In the genomic region with DNA sequence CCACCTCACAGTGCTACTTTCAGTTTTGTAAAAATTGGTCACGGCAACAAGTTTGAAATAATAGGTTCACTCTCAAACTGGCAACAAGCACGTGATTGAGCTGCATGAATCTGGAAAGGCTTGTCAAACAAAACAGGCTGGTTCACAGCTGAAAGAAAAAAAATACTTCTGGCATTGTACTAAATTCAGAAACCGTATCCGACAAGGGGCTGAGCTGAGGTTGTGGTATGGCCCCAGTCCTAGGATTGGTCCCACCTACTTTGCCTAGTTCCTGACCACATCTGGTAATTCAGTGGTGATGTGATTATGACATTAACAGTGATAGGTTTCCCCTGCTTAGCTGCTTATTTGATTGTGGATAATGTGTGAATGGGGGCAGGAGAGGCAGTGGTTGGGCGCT, we compare ENCODE assay signal across 14 cellular contexts.
DNase-seq lines count a peak whose midpoint lies in the region; ATAC-seq and TF ChIP-seq lines count a peak whose summit lies in the region.
"Had no signal": no experiment of that assay in that cellular context is flagged by ENCODE, and none has a peak within 500 bp of the region (broad histone marks: within the 10 kb centered on the region; RNA-seq: fewer than 3 reads in every experiment).

No MANE protein-coding gene starts in this region.

- 43 to 62% methylated on average over 5 of the region's 5 CpGs for WGBS in esophagus, 2 donors

- no peaks in the 10 kb centered on the region for H3K27me3 Mint-ChIP-seq in type B pancreatic cell

- H3K4me2 ChIP-seq in BLaER1 treated with 17β-estradiol and CSF1 and Interleukin-3, amounts not matched to agents 10 nM and 100 nM: peak overlapping the region; percentile 2 to 68 (median 57); a peak in 20 of 22 replicates
- H3K4me2 ChIP-seq: GM23338 had no signal

- no peak for TF ChIP-seq CTCF in type B pancreatic cell (conservative IDR thresholded peaks at IDR 0.05)

- H3K27ac Mint-ChIP-seq in type B pancreatic cell: no peak overlapping the region
- H3K27ac Mint-ChIP-seq: activated naive CD4-positive, alpha-beta T cell treated with anti-CD3 and anti-CD28 coated beads, Interleukin-2, amount 50 U/mL, for 72 hours; GM23338 had no signal

- intact Hi-C loops in posterior cingulate gyrus (cut with DNase I): no loop called here

- peaks cover 0 to 3% (median 0%) of the 10 kb centered on the region in 11 experiments; a peak in 1 of 22 replicates for H3K9me3 ChIP-seq in BLaER1 treated with 17β-estradiol and CSF1 and Interleukin-3, amounts not matched to agents 10 nM and 100 nM (replicated peaks in 1 of 11)
- no peaks in the 10 kb centered on the region for H3K9me3 ChIP-seq in esophagus (ENCODE audit: control insufficient read depth in 2 of 2, insufficient read depth in 1 of 2, low read depth in 1 of 2, low read length in 1 of 2)

- no peak overlapping the region for H3K27ac ChIP-seq in BLaER1 treated with 17β-estradiol and CSF1 and Interleukin-3, amounts not matched to agents 10 nM and 100 nM
- peak overlapping the region; percentile 34 to 67 for H3K27ac ChIP-seq in esophagus (ENCODE audit: low read depth in 2 of 2, low read length in 1 of 2)

- H3K36me3 Mint-ChIP-seq in type B pancreatic cell: no peaks in the 10 kb centered on the region
- H3K36me3 Mint-ChIP-seq: activated naive CD4-positive, alpha-beta T cell treated with anti-CD3 and anti-CD28 coated beads, Interleukin-2, amount 50 U/mL, for 72 hours had no signal

- H3K9me3 Mint-ChIP-seq in type B pancreatic cell: no peaks in the 10 kb centered on the region
- H3K9me3 Mint-ChIP-seq: activated naive CD4-positive, alpha-beta T cell treated with anti-CD3 and anti-CD28 coated beads, Interleukin-2, amount 50 U/mL, for 72 hours; GM23338 had no signal

- H3K4me1 ChIP-seq in BLaER1 treated with 17β-estradiol and CSF1 and Interleukin-3, amounts not matched to agents 10 nM and 100 nM: peaks cover 14 to 64% (median 53%) of the 10 kb centered on the region in 10 experiments; a peak in 19 of 20 replicates
- no peaks in the 10 kb centered on the region for H3K4me1 ChIP-seq in esophagus (ENCODE audit: control insufficient read depth in 2 of 2, insufficient read depth in 2 of 2, low read length in 1 of 2)

- H3K4me1 Mint-ChIP-seq in type B pancreatic cell (ENCODE audit: unreplicated experiment): peaks cover 22% of the 10 kb centered on the region

- DNase-seq in NCI-H2107 (lab: John Stamatoyannopoulos, UW) (peak; percentile 15), myocyte (ENCODE audit: low read depth) (peak; percentile 86), COR-L47 (lab: John Stamatoyannopoulos, UW) (no peak), type B pancreatic cell (ENCODE audit: extremely low spot score, unreplicated experiment) (no peak), posterior cingulate gyrus (no peak)
- DNase-seq: C1 segment of cervical spinal cord; cerebellar nuclear complex; stimulated activated CD4-positive, alpha-beta T cell treated with anti-CD3 and anti-CD28 coated beads, Interleukin-12 subunit alpha, Interleukin-12 subunit beta, amount 100 ng/mL, for 4 hours; T-helper 1 cell had no signal

- H3K36me3 ChIP-seq in BLaER1 treated with 17β-estradiol and CSF1 and Interleukin-3, amounts not matched to agents 10 nM and 100 nM: 0 out of 22 replicates have a peak, but pooled peaks cover 0 to 4% (median 0%) of the 10 kb centered on the region in 11 experiments
- no peaks in the 10 kb centered on the region for H3K36me3 ChIP-seq in esophagus (ENCODE audit: control insufficient read depth in 2 of 2, insufficient read depth in 2 of 2, low read length in 1 of 2)

- H3K4me3 ChIP-seq in BLaER1 treated with 17β-estradiol and CSF1 and Interleukin-3, amounts not matched to agents 10 nM and 100 nM: no peak overlapping the region
- no peak overlapping the region for H3K4me3 ChIP-seq in esophagus (ENCODE audit: low read depth in 1 of 2, low read length in 2 of 2)
- H3K4me3 ChIP-seq: GM23338 had no signal

- no peaks in the 10 kb centered on the region for H4K20me1 ChIP-seq in BLaER1 treated with 17β-estradiol and CSF1 and Interleukin-3, amounts not matched to agents 10 nM and 100 nM

- no peak overlapping the region for H3K4me3 Mint-ChIP-seq in type B pancreatic cell
- H3K4me3 Mint-ChIP-seq: GM23338 had no signal

- H3K27me3 ChIP-seq in BLaER1 treated with 17β-estradiol and CSF1 and Interleukin-3, amounts not matched to agents 10 nM and 100 nM: no peaks in the 10 kb centered on the region
- no peaks in the 10 kb centered on the region for H3K27me3 ChIP-seq in esophagus (ENCODE audit: control insufficient read depth in 1 of 2, insufficient read depth in 2 of 2, low read length in 2 of 2)

- H3K9ac ChIP-seq in BLaER1 treated with 17β-estradiol and CSF1 and Interleukin-3, amounts not matched to agents 10 nM and 100 nM: no peak overlapping the region

- ATAC-seq in GM18498 (IDR thresholded peaks at IDR 0.05; ENCODE audit: unreplicated experiment): no peak
- ATAC-seq: activated naive CD4-positive, alpha-beta T cell treated with anti-CD3 and anti-CD28 coated beads, Interleukin-2, amount 50 U/mL, for 72 hours; GM23338 had no signal

Comparison
In these comparisons a context has a peak if more than half of its experiments do, and no peak if none do; other contexts are left out.
1. H3K27ac ChIP-seq: peak in esophagus (2 of 2); none in BLaER1 treated with 17β-estradiol and CSF1 and Interleukin-3, amounts not matched to agents 10 nM and 100 nM (0 of 11).
2. DNase-seq: peak in NCI-H2107 (single experiment) and myocyte (single experiment); none in COR-L47 (single experiment), type B pancreatic cell (single experiment) and posterior cingulate gyrus (0 of 10).